Comparison of ENCODE assay signal across 8 cellular contexts in the genomic region with DNA sequence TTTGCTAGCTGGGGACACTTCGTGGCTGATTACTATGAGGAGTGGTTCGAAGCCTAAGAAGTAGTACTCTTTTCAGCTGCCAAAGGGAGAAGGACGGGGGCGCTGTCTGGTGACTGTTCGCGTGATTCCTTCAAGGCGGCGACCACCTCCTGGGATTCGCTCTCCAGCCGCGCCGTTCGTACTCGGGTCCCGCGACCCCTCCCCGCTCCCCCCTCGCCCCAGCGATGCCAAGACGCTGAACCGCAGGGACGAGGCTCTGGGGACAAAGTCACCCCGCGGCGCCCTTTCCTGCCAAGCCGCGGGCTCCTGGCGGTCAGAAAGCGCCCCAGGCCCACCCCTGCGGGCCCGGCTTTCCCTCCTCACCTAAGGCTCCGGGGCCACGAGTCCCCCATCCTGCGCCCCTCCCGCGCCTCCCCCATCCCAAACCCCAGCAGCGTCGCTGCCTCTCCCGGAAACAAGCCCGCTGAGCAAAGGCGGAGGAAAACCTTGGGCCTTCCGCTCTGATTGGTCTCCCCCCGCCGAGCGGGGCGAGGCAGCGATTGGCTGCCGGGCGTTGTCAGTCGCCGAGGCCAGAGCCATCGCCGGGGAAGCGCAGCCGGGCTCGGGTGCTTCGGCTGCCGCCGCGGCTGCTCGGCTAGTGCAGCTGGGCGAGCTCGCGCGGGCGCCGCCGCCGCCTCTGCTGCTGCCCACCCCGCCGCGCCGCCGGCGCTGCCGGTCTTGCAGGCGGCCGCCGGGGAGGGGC. TPM values are rescaled to one million over a fixed set of nuclear protein-coding genes. Genes with fewer than 3 reads are reported as not detected.
DNase-seq lines count a peak whose midpoint lies in the region; ATAC-seq and TF ChIP-seq lines count a peak whose summit lies in the region.

A gene (plus strand): TSS at position 572 of the 742 bp plus-strand sequence.

- peaks cover 4% of the 10 kb centered on the region for H3K27me3 ChIP-seq in CD8-positive, alpha-beta T cell (ENCODE audit: insufficient read depth, low read length)
- peaks cover 35% of the 10 kb centered on the region for H3K27me3 ChIP-seq in endodermal cell (ENCODE audit: control insufficient read depth, insufficient read depth, low read length, poor library complexity, severe bottlenecking)

- no peaks in the 10 kb centered on the region for H3K9me3 Mint-ChIP-seq in CD8-positive, alpha-beta T cell
- no peaks in the 10 kb centered on the region for H3K9me3 Mint-ChIP-seq in endodermal cell

- H3K9me3 ChIP-seq in CD8-positive, alpha-beta T cell (ENCODE audit: low read length) = no peaks in the 10 kb centered on the region
- no peaks in the 10 kb centered on the region for H3K9me3 ChIP-seq in endodermal cell (ENCODE audit: control insufficient read depth, low read length)

- intact Hi-C loops in CD8-positive, alpha-beta T cell (cut with DNase I, micrococcal nuclease) = no loop called here

- no peak within 1 kb of the TSS for H3K27ac Mint-ChIP-seq in CD8-positive, alpha-beta T cell
- H3K27ac Mint-ChIP-seq in endodermal cell = peak within 1 kb of the TSS; percentile 67

- peak in 6 of 7 experiments; percentile 11 to 54 (median 27) for DNase-seq in CD8-positive, alpha-beta T cell
- DNase-seq in NCI-H460 (ENCODE audit: extremely low read depth, low read depth) (peak; percentile 86), endodermal cell (peak; percentile 98), medulla oblongata (ENCODE audit: extremely low spot score) (peak; percentile 93)
- DNase-seq in activated CD8-positive, alpha-beta memory T cell treated with anti-CD3 and anti-CD28 coated beads for 48 hours (ENCODE audit: low read depth in 2 of 3, low spot score in 2 of 3) = peak; percentile 16 to 36 (median 27)
- DNase-seq in stimulated activated CD8-positive, alpha-beta memory T cell treated with anti-CD3 and anti-CD28 coated beads, Interleukin-15, amount 100 ng/mL, for 48 hours (ENCODE audit: low read depth in 2 of 2) = peak; percentile 55 to 58

- peak; percentile 87 for ATAC-seq in CD8-positive, alpha-beta T cell
- ATAC-seq in GM19372 (IDR thresholded peaks at IDR 0.05; ENCODE audit: low read depth, unreplicated experiment) (peak; percentile 98), HG03442 (IDR thresholded peaks at IDR 0.05; ENCODE audit: unreplicated experiment) (peak; percentile 99)

- no peaks in the 10 kb centered on the region for H3K36me3 ChIP-seq in CD8-positive, alpha-beta T cell (ENCODE audit: insufficient read depth, low read length)
- no peaks in the 10 kb centered on the region for H3K36me3 ChIP-seq in endodermal cell (ENCODE audit: control insufficient read depth, insufficient read depth, low read length)

- POLR2A ChIA-PET in CD8-positive, alpha-beta T cell (lab: Charles Lee) = no interaction called here

- peaks cover 18% of the 10 kb centered on the region for H3K4me1 ChIP-seq in CD8-positive, alpha-beta T cell (ENCODE audit: insufficient read depth, low read length)
- no peaks in the 10 kb centered on the region for H3K4me1 ChIP-seq in endodermal cell (ENCODE audit: control insufficient read depth, insufficient read depth, low read length)

- H3K27ac ChIP-seq in CD8-positive, alpha-beta T cell (ENCODE audit: low read depth, low read length) = no peak within 1 kb of the TSS
- peak within 1 kb of the TSS; percentile 79 for H3K27ac ChIP-seq in endodermal cell (ENCODE audit: low read depth, low read length)

- peak within 1 kb of the TSS; percentile 48 for H3K4me3 ChIP-seq in CD8-positive, alpha-beta T cell (ENCODE audit: low read depth, low read length)
- peak within 1 kb of the TSS; percentile 81 for H3K4me3 ChIP-seq in endodermal cell (ENCODE audit: low read length)

- 0% methylated on average over 13 to 79 of the region's 79 CpGs for WGBS in endodermal cell (ENCODE audit: insufficient coverage in 1 of 2, insufficient read length in 1 of 2), 2 experiments

- no peak for TF ChIP-seq CTCF in CD8-positive, alpha-beta T cell (IDR thresholded peaks at IDR 0.05)
- peak; percentile 75 for TF ChIP-seq CTCF in endodermal cell (conservative IDR thresholded peaks at IDR 0.05)

- no peaks in the 10 kb centered on the region for H3K36me3 Mint-ChIP-seq in CD8-positive, alpha-beta T cell
- H3K36me3 Mint-ChIP-seq in endodermal cell (ENCODE audit: low read depth) = no peaks in the 10 kb centered on the region

- peak within 1 kb of the TSS; percentile 56 for H3K9ac ChIP-seq in endodermal cell (ENCODE audit: extremely low read depth, low read length, poor library complexity, severe bottlenecking)

- H3K27me3 Mint-ChIP-seq in CD8-positive, alpha-beta T cell (ENCODE audit: low read depth) = peaks cover 35% of the 10 kb centered on the region
- H3K27me3 Mint-ChIP-seq in endodermal cell (ENCODE audit: insufficient read depth) = peaks cover 30% of the 10 kb centered on the region

- H3K4me3 Mint-ChIP-seq in CD8-positive, alpha-beta T cell = peak within 1 kb of the TSS; percentile 75
- peak within 1 kb of the TSS; percentile 70 for H3K4me3 Mint-ChIP-seq in endodermal cell

- CTCF ChIA-PET in CD8-positive, alpha-beta T cell (lab: Charles Lee) = no interaction called here

- H3K4me1 Mint-ChIP-seq in CD8-positive, alpha-beta T cell (ENCODE audit: low read depth) = peaks cover 17% of the 10 kb centered on the region
- H3K4me1 Mint-ChIP-seq in endodermal cell = peaks cover 3% of the 10 kb centered on the region

RNA-seq across cellular contexts. Expression of the gene that starts here (rescaled TPM):
- under 1 TPM in 1 of 2 experiments, not detected in 1; 0.08 TPM for total RNA-seq in CD8-positive, alpha-beta T cell
- 0.06 and 0.17 TPM in 2 replicates for total RNA-seq in NCI-H460 (2014; rRNA removed; shearing (Covaris generic))
- polyA plus RNA-seq in NCI-H460 (2014; cell fraction: nucleus; rRNA removed) = 0.02 TPM in 1 of 2 replicates, not detected in the other
- 1 to 10 TPM in 1 of 2 donors, under 1 TPM in 1; 0.86 to 2.4 TPM for total RNA-seq in endodermal cell
- polyA plus RNA-seq in endodermal cell (2013, experiment 1 of 2) = 2.6 TPM
- polyA plus RNA-seq in endodermal cell (2013, experiment 2 of 2) = 3.2 TPM

Comparison
In these comparisons a context has a peak if more than half of its experiments do, and no peak if none do; other contexts are left out.
1. Peak in DNase-seq, ATAC-seq and H3K4me3 ChIP-seq in CD8-positive, alpha-beta T cell; RNA of the gene not detected or under 1 TPM.
2. Peak in DNase-seq in NCI-H460; RNA of the gene not detected or under 1 TPM.
3. DNase-seq: peak in every context shown above with its lines; median percentile 98 in endodermal cell; 93 in medulla oblongata; 86 in NCI-H460; 56 in stimulated activated CD8-positive, alpha-beta memory T cell treated with anti-CD3 and anti-CD28 coated beads, Interleukin-15, amount 100 ng/mL, for 48 hours; 27 in CD8-positive, alpha-beta T cell; 27 in activated CD8-positive, alpha-beta memory T cell treated with anti-CD3 and anti-CD28 coated beads for 48 hours.